Comparison of ENCODE assay signal across 24 cellular contexts in genomic region chr1:36122463-36123025, GRCh38. TPM values are rescaled to one million over a fixed set of nuclear protein-coding genes. Genes with fewer than 3 reads are reported as not detected.
DNase-seq lines count a peak whose midpoint lies in the region; TF ChIP-seq lines count a peak whose summit lies in the region.
"Had no signal": no experiment of that assay in that cellular context is flagged by ENCODE, and none has a peak within 500 bp of the region (broad histone marks: within the 10 kb centered on the region; RNA-seq: fewer than 3 reads in every experiment).

No MANE protein-coding gene starts in this region.

- no peaks in the 10 kb centered on the region for H4K20me1 ChIP-seq in OCI-LY3 (ENCODE audit: insufficient read depth, low read length)

- H3K27ac Mint-ChIP-seq in activated naive CD8-positive, alpha-beta T cell, result peak overlapping the region; percentile 2
- no peak overlapping the region for H3K27ac Mint-ChIP-seq in activated naive CD8-positive, alpha-beta T cell treated with anti-CD3 and anti-CD28 coated beads for 36 hours

- no peaks in the 10 kb centered on the region for H3K79me2 ChIP-seq in OCI-LY3 (ENCODE audit: low read length)

- intact Hi-C loops in tibial artery (cut with DNase I; ENCODE audit: low total_unique reads), result no loop called here
- intact Hi-C loops in ascending aorta (cut with DNase I), result no loop called here

- peaks cover 29% of the 10 kb centered on the region for H3K4me1 Mint-ChIP-seq in activated naive CD8-positive, alpha-beta T cell (ENCODE audit: low read depth)
- peaks cover 26% of the 10 kb centered on the region for H3K4me1 Mint-ChIP-seq in activated naive CD8-positive, alpha-beta T cell treated with anti-CD3 and anti-CD28 coated beads for 36 hours

- no peaks in the 10 kb centered on the region for H3K9me3 Mint-ChIP-seq in activated naive CD8-positive, alpha-beta T cell (ENCODE audit: low read depth)
- H3K9me3 Mint-ChIP-seq in activated naive CD8-positive, alpha-beta T cell treated with anti-CD3 and anti-CD28 coated beads for 36 hours, result no peaks in the 10 kb centered on the region
- H3K9me3 Mint-ChIP-seq: activated CD8-positive, alpha-beta T cell treated with anti-CD3 and anti-CD28 coated beads for 36 hours had no signal

- H2AFZ ChIP-seq in OCI-LY3 (ENCODE audit: low read depth, low read length), result peak overlapping the region; percentile 76

- peaks cover 21% of the 10 kb centered on the region for H3K4me1 ChIP-seq in OCI-LY3 (ENCODE audit: low read length)
- peaks cover 0 to 75% (median 47%) of the 10 kb centered on the region in 4 donors for H3K4me1 ChIP-seq in tibial artery
- peaks cover 9 to 36% of the 10 kb centered on the region in 2 donors for H3K4me1 ChIP-seq in ascending aorta
- H3K4me1 ChIP-seq: HAP-1 had no signal

- H3K9ac ChIP-seq in OCI-LY3 (ENCODE audit: low read length), result peak overlapping the region; percentile 71

- no peaks in the 10 kb centered on the region for H3K27me3 ChIP-seq in OCI-LY3 (ENCODE audit: low read depth, low read length)
- no peaks in the 10 kb centered on the region for H3K27me3 ChIP-seq in tibial artery
- H3K27me3 ChIP-seq in ascending aorta, result no peaks in the 10 kb centered on the region
- H3K27me3 ChIP-seq: vagina had no signal

- no peaks in the 10 kb centered on the region for H3K36me3 Mint-ChIP-seq in activated naive CD8-positive, alpha-beta T cell
- H3K36me3 Mint-ChIP-seq in activated naive CD8-positive, alpha-beta T cell treated with anti-CD3 and anti-CD28 coated beads for 36 hours, result no peaks in the 10 kb centered on the region

- H3K27me3 Mint-ChIP-seq in activated naive CD8-positive, alpha-beta T cell, result peaks cover 12% of the 10 kb centered on the region
- peaks cover 30% of the 10 kb centered on the region for H3K27me3 Mint-ChIP-seq in activated naive CD8-positive, alpha-beta T cell treated with anti-CD3 and anti-CD28 coated beads for 36 hours

- H3K36me3 ChIP-seq in OCI-LY3 (replicated peaks; ENCODE audit: low read depth, low read length), result no peaks in the 10 kb centered on the region
- H3K36me3 ChIP-seq in tibial artery, result no peaks in the 10 kb centered on the region
- H3K36me3 ChIP-seq in ascending aorta, result no peaks in the 10 kb centered on the region
- H3K36me3 ChIP-seq: HAP-1, vagina had no signal

- no peak for DNase-seq in activated naive CD8-positive, alpha-beta T cell treated with anti-CD3 and anti-CD28 coated beads for 36 hours
- DNase-seq in left kidney (ENCODE audit: low read depth, low spot score) (peak; percentile 69), tibial artery (no peak), ascending aorta (ENCODE audit: low spot score in 2 of 2) (no peak), NCI-H2171 treated with DMSO at 0.1 percent for 48 hours (lab: John Stamatoyannopoulos, UW) (no peak), GOT3 (lab: John Stamatoyannopoulos, UW) (no peak)
- DNase-seq: activated CD4-positive, CD25-positive, alpha-beta regulatory T cell treated with anti-CD3 and anti-CD28 coated beads, Interleukin-2, amount 50 U/mL, for 72 hours; activated naive CD4-positive, alpha-beta T cell; activated T-cell treated with anti-CD3 and anti-CD28 coated beads, Interleukin-2, amount 50 U/mL, for 1 hour; central memory CD4-positive, alpha-beta T cell; mesenchymal stem cell; NCI-H1092; NCI-H187 treated with DMSO at 0.1 percent for 48 hours; NCI-H82; occipital lobe; SHP77 treated with DMSO at 0.1 percent for 48 hours; stimulated activated CD4-positive, alpha-beta T cell treated with anti-CD3 and anti-CD28 coated beads, Interleukin-2, amount 100 ng/mL, for 24 hours had no signal

- peak overlapping the region; percentile 95 for H3K4me2 ChIP-seq in OCI-LY3 (ENCODE audit: low read length)

- H3K27ac ChIP-seq in OCI-LY3 (ENCODE audit: low read length) (peak overlapping the region; percentile 76), tibial artery (peak overlapping the region; percentile 90 to 91), ascending aorta (peak overlapping the region in 1 of 2 donors; percentile 87)
- H3K27ac ChIP-seq: HL-60, vagina had no signal

- H3K9me3 ChIP-seq in OCI-LY3 (ENCODE audit: insufficient read depth, low read length) (no peaks in the 10 kb centered on the region), tibial artery (no peaks in the 10 kb centered on the region), ascending aorta (no peaks in the 10 kb centered on the region)
- H3K9me3 ChIP-seq: HAP-1, vagina had no signal

- H3K4me3 ChIP-seq in OCI-LY3 (ENCODE audit: low read length) (peak overlapping the region; percentile 67), tibial artery (peak overlapping the region in 1 of 2 donors; percentile 68), ascending aorta (no peak overlapping the region)
- H3K4me3 ChIP-seq: HAP-1, skin epidermis, vagina had no signal

- TF ChIP-seq CTCF in OCI-LY3 (IDR thresholded peaks at IDR 0.05; ENCODE audit: low read depth, low read length) (no peak), tibial artery (IDR thresholded peaks at IDR 0.05) (no peak), ascending aorta (IDR thresholded peaks at IDR 0.05) (no peak)

- no peak overlapping the region for H3K4me3 Mint-ChIP-seq in activated naive CD8-positive, alpha-beta T cell
- H3K4me3 Mint-ChIP-seq in activated naive CD8-positive, alpha-beta T cell treated with anti-CD3 and anti-CD28 coated beads for 36 hours, result no peak overlapping the region

RNA-seq across cellular contexts. Expression of gene COL8A2, which starts 2.5 kb away (rescaled TPM):
- total RNA-seq in activated naive CD8-positive, alpha-beta T cell treated with anti-CD3 and anti-CD28 coated beads for 36 hours, result 1 to 10 TPM; 1.8 to 1.9 TPM
- total RNA-seq in ascending aorta, result 41.7 TPM

RNA-seq across cellular contexts. Expression of gene TRAPPC3, which starts 26.7 kb away (rescaled TPM):
- 10 to 100 TPM; 58.0 to 59.4 TPM for total RNA-seq in activated naive CD8-positive, alpha-beta T cell treated with anti-CD3 and anti-CD28 coated beads for 36 hours
- total RNA-seq in ascending aorta, result 52.0 TPM

RNA-seq across cellular contexts. Expression of gene MAP7D1, which starts 33.4 kb away (rescaled TPM):
- 100 to 1,000 TPM; 158 to 168 TPM for total RNA-seq in activated naive CD8-positive, alpha-beta T cell treated with anti-CD3 and anti-CD28 coated beads for 36 hours
- 209 TPM for total RNA-seq in ascending aorta

RNA-seq across cellular contexts. Expression of gene ADPRS, which starts 33.9 kb away (rescaled TPM):
- 10 to 100 TPM; 47.0 to 48.7 TPM for total RNA-seq in activated naive CD8-positive, alpha-beta T cell treated with anti-CD3 and anti-CD28 coated beads for 36 hours
- total RNA-seq in ascending aorta, result 69.3 TPM

RNA-seq across cellular contexts. Expression of gene TEKT2, which starts 38.6 kb away (rescaled TPM):
- under 1 TPM in 1 of 2 experiments, not detected in 1; 0.19 TPM for total RNA-seq in activated naive CD8-positive, alpha-beta T cell treated with anti-CD3 and anti-CD28 coated beads for 36 hours
- total RNA-seq in ascending aorta, result not detected
- total RNA-seq: vagina had no signal

Comparison
In these comparisons a context has a peak if more than half of its experiments do, and no peak if none do; other contexts are left out.
1. RNA of gene COL8A2, which starts 2.5 kb away (total RNA-seq): 41.7 TPM in ascending aorta (single experiment); 1.8 to 1.9 TPM in activated naive CD8-positive, alpha-beta T cell treated with anti-CD3 and anti-CD28 coated beads for 36 hours; every median in the first group is over 10 times any median in the second.